Comparison of ENCODE assay signal across 30 cellular contexts in genomic region chr6:125752773-125753172, GRCh38. TPM values are rescaled to one million over a fixed set of nuclear protein-coding genes. Genes with fewer than 3 reads are reported as not detected.
DNase-seq lines count a peak whose midpoint lies in the region; ATAC-seq, FAIRE-seq and TF ChIP-seq lines count a peak whose summit lies in the region.
"Had no signal": no experiment of that assay in that cellular context is flagged by ENCODE, and none has a peak within 500 bp of the region (broad histone marks: within the 10 kb centered on the region; RNA-seq: fewer than 3 reads in every experiment).

No MANE protein-coding gene starts in this region.

- no peaks in the 10 kb centered on the region for H3K36me3 Mint-ChIP-seq in astrocyte (ENCODE audit: low read depth, unreplicated experiment)
- H3K36me3 Mint-ChIP-seq: activated CD8-positive, alpha-beta memory T cell treated with anti-CD3 and anti-CD28 coated beads, Interleukin-2, amount 10 ng/mL, durations not matched to agents 7 days and 5 days; activated naive CD4-positive, alpha-beta T cell treated with anti-CD3 and anti-CD28 coated beads, Interleukin-2, amount 50 U/mL, for 24 hours; memory B cell had no signal

- H3K79me2 ChIP-seq in astrocyte (ENCODE audit: insufficient read depth, low read length), result no peaks in the 10 kb centered on the region
- H3K79me2 ChIP-seq in smooth muscle cell (ENCODE audit: low read depth), result peaks cover 38% of the 10 kb centered on the region
- no peaks in the 10 kb centered on the region for H3K79me2 ChIP-seq in osteoblast (ENCODE audit: insufficient read depth, low read length)

- H2AFZ ChIP-seq in astrocyte (ENCODE audit: low read depth, low read length), result no peak overlapping the region
- H2AFZ ChIP-seq in smooth muscle cell (ENCODE audit: low read depth), result no peak overlapping the region
- H2AFZ ChIP-seq in osteoblast (ENCODE audit: low read length), result no peak overlapping the region

- H3K4me2 ChIP-seq in astrocyte (ENCODE audit: low read length), result peak overlapping the region; percentile 2
- peak overlapping the region; percentile 88 for H3K4me2 ChIP-seq in smooth muscle cell
- no peak overlapping the region for H3K4me2 ChIP-seq in osteoblast (ENCODE audit: insufficient read depth, low read length)

- H3K4me1 ChIP-seq in astrocyte (ENCODE audit: insufficient read depth, low read length) (peaks cover 8% of the 10 kb centered on the region), smooth muscle cell (ENCODE audit: low read depth) (peaks cover 16% of the 10 kb centered on the region), lower lobe of right lung (peaks cover 27% of the 10 kb centered on the region), osteoblast (ENCODE audit: insufficient read depth, low read length) (peaks cover 14% of the 10 kb centered on the region)

- no peaks in the 10 kb centered on the region for H3F3A ChIP-seq in smooth muscle cell (ENCODE audit: low read depth)

- H3K9me3 ChIP-seq in astrocyte (ENCODE audit: insufficient read depth, low read depth, low read length), result no peaks in the 10 kb centered on the region
- no peaks in the 10 kb centered on the region for H3K9me3 ChIP-seq in smooth muscle cell (replicated peaks; ENCODE audit: low read depth)
- H3K9me3 ChIP-seq in lower lobe of right lung, result no peaks in the 10 kb centered on the region
- no peaks in the 10 kb centered on the region for H3K9me3 ChIP-seq in osteoblast (ENCODE audit: low read depth, low read length)
- H3K9me3 ChIP-seq: esophagus muscularis mucosa, tibial nerve had no signal

- H3K27ac ChIP-seq in astrocyte (ENCODE audit: low read depth, low read length) (no peak overlapping the region), layer of hippocampus (ENCODE audit: low read depth, low read length) (peak overlapping the region; percentile 2), smooth muscle cell (ENCODE audit: low read depth) (peak overlapping the region; percentile 6), lower lobe of right lung (no peak overlapping the region), osteoblast (ENCODE audit: low read depth, low read length) (no peak overlapping the region)
- H3K27ac ChIP-seq: C4-2B, esophagus muscularis mucosa, tibial nerve had no signal

- WGBS in smooth muscle cell (ENCODE audit: low lambda C conversion rate), result 72% methylated on average over 2 of the region's 2 CpGs

- H3K9me3 Mint-ChIP-seq in astrocyte (ENCODE audit: unreplicated experiment), result peaks cover 2% of the 10 kb centered on the region
- H3K9me3 Mint-ChIP-seq: activated naive CD4-positive, alpha-beta T cell treated with anti-CD3 and anti-CD28 coated beads, Interleukin-2, amount 50 U/mL, for 24 hours; activated T-cell treated with anti-CD3 and anti-CD28 coated beads, Interleukin-2, amount 50 U/mL, for 72 hours; memory B cell had no signal

- no peak overlapping the region for H3K27ac Mint-ChIP-seq in astrocyte (ENCODE audit: unreplicated experiment)
- H3K27ac Mint-ChIP-seq: activated CD8-positive, alpha-beta memory T cell treated with anti-CD3 and anti-CD28 coated beads, Interleukin-2, amount 10 ng/mL, durations not matched to agents 7 days and 5 days; activated naive CD4-positive, alpha-beta T cell treated with anti-CD3 and anti-CD28 coated beads, Interleukin-2, amount 50 U/mL, for 24 hours; activated T-cell treated with anti-CD3 and anti-CD28 coated beads, Interleukin-2, amount 50 U/mL, for 72 hours; memory B cell had no signal

- H3K9ac ChIP-seq in astrocyte (ENCODE audit: low read length) (no peak overlapping the region), smooth muscle cell (ENCODE audit: low read depth) (no peak overlapping the region)

- DNase-seq in LNCaP clone FGC (ENCODE audit: low read depth), result peak; percentile 47
- no peak for DNase-seq in astrocyte (ENCODE audit: low read depth)
- DNase-seq in smooth muscle cell (lab: John Stamatoyannopoulos, UW; ENCODE audit: unreplicated experiment), result no peak
- no peak for DNase-seq in lower lobe of right lung
- no peak for DNase-seq in NK-92 (lab: John Stamatoyannopoulos, UW; ENCODE audit: unreplicated experiment)
- DNase-seq in osteoblast (ENCODE audit: insufficient read length, low spot score, missing footprints), result no peak
- DNase-seq: activated CD4-positive, alpha-beta T cell treated with anti-CD3 and anti-CD28 coated beads, Interleukin-2, amount 50 U/mL, for 1 hour; activated CD8-positive, alpha-beta memory T cell treated with anti-CD3 and anti-CD28 coated beads, Interleukin-2, amount 10 ng/mL, durations not matched to agents 7 days and 5 days; activated T-cell treated with anti-CD3 and anti-CD28 coated beads, Interleukin-2, amount 50 U/mL, for 72 hours; Calu3; effector memory CD4-positive, alpha-beta T cell; HCEC 1CT; NCI-H1048; NCI-H187; NCI-H226; occipital lobe; retina; stimulated activated CD4-positive, alpha-beta T cell treated with anti-CD3 and anti-CD28 coated beads, Interleukin-12 subunit alpha, Interleukin-12 subunit beta, amount 100 ng/mL, for 4 hours; stimulated activated CD4-positive, alpha-beta T cell treated with anti-CD3 and anti-CD28 coated beads, Interleukin-4, amount 100 ng/mL, for 4 hours; stimulated activated naive CD4-positive, alpha-beta T cell treated with Interleukin-2 at 50 U/mL for 16 hours; SW 1271; T1000 had no signal

- H4K20me1 ChIP-seq in astrocyte (ENCODE audit: insufficient read depth, low read length) (no peaks in the 10 kb centered on the region), smooth muscle cell (ENCODE audit: low read depth) (no peaks in the 10 kb centered on the region), osteoblast (ENCODE audit: insufficient read depth, low read length) (no peaks in the 10 kb centered on the region)

- intact Hi-C loops in lower lobe of right lung (cut with DNase I), result loop anchor here (5.0 kb wide), 1 partner anchor 440 kb away; no protein-coding TSS in a partner anchor

- no peak for TF ChIP-seq CTCF in LNCaP clone FGC (IDR thresholded peaks at IDR 0.05; ENCODE audit: control insufficient read depth, extremely low read depth, insufficient read depth)
- no peak for TF ChIP-seq CTCF in astrocyte (IDR thresholded peaks at IDR 0.05; ENCODE audit: insufficient read depth, low read depth, low read length)
- no peak for TF ChIP-seq CTCF in smooth muscle cell (IDR thresholded peaks at IDR 0.05; ENCODE audit: borderline replicate concordance, insufficient read depth, poor library complexity, severe bottlenecking)
- no peak for TF ChIP-seq CTCF in lower lobe of right lung (IDR thresholded peaks at IDR 0.05)
- no peak for TF ChIP-seq CTCF in osteoblast (IDR thresholded peaks at IDR 0.05; ENCODE audit: extremely low read depth, low read depth, low read length)

- no peak overlapping the region for H3K4me3 Mint-ChIP-seq in astrocyte (ENCODE audit: unreplicated experiment)
- H3K4me3 Mint-ChIP-seq: activated CD8-positive, alpha-beta memory T cell treated with anti-CD3 and anti-CD28 coated beads, Interleukin-2, amount 10 ng/mL, durations not matched to agents 7 days and 5 days; activated naive CD4-positive, alpha-beta T cell treated with anti-CD3 and anti-CD28 coated beads, Interleukin-2, amount 50 U/mL, for 24 hours; activated T-cell treated with anti-CD3 and anti-CD28 coated beads, Interleukin-2, amount 50 U/mL, for 72 hours; memory B cell had no signal

- FAIRE-seq in astrocyte (lab: Jason Lieb, UNC), result no peak
- FAIRE-seq: keratinocyte had no signal

- H3K4me3 ChIP-seq in LNCaP clone FGC (ENCODE audit: low read depth, low read length) (no peak overlapping the region), astrocyte (ENCODE audit: insufficient read depth, low read depth, low read length) (no peak overlapping the region), smooth muscle cell (peak overlapping the region; percentile 87), lower lobe of right lung (no peak overlapping the region), osteoblast (ENCODE audit: insufficient read depth, low read length) (no peak overlapping the region)
- H3K4me3 ChIP-seq: esophagus muscularis mucosa had no signal

- H3K27me3 ChIP-seq in astrocyte (ENCODE audit: insufficient read depth, low read length) (peaks cover 34% of the 10 kb centered on the region), layer of hippocampus (ENCODE audit: control insufficient read depth, insufficient read depth, low read length) (no peaks in the 10 kb centered on the region), smooth muscle cell (ENCODE audit: low read depth) (no peaks in the 10 kb centered on the region), lower lobe of right lung (ENCODE audit: low read depth) (peaks cover 61% of the 10 kb centered on the region), osteoblast (ENCODE audit: insufficient read depth, low read length) (peaks cover 83% of the 10 kb centered on the region)

- H3K4me1 Mint-ChIP-seq in astrocyte (ENCODE audit: low read depth, unreplicated experiment), result peaks cover 7% of the 10 kb centered on the region

- ATAC-seq in lower lobe of right lung, result no peak
- ATAC-seq: activated CD8-positive, alpha-beta memory T cell treated with anti-CD3 and anti-CD28 coated beads, Interleukin-2, amount 10 ng/mL, durations not matched to agents 7 days and 5 days; activated T-cell treated with anti-CD3 and anti-CD28 coated beads, Interleukin-2, amount 50 U/mL, for 72 hours had no signal

- H3K36me3 ChIP-seq in astrocyte (ENCODE audit: insufficient read depth, low read length), result no peaks in the 10 kb centered on the region
- no peaks in the 10 kb centered on the region for H3K36me3 ChIP-seq in smooth muscle cell (ENCODE audit: low read depth)
- H3K36me3 ChIP-seq in lower lobe of right lung, result no peaks in the 10 kb centered on the region
- H3K36me3 ChIP-seq in osteoblast (ENCODE audit: insufficient read depth, low read length), result no peaks in the 10 kb centered on the region
- H3K36me3 ChIP-seq: tibial nerve had no signal

- H3K27me3 Mint-ChIP-seq in astrocyte (ENCODE audit: low read depth, unreplicated experiment), result peaks cover 11% of the 10 kb centered on the region

RNA-seq across cellular contexts. Expression of gene HEY2, which starts 3.3 kb away (rescaled TPM):
- total RNA-seq in astrocyte (1.0 and 2.4 TPM in 2 replicates), smooth muscle cell (17.2 and 21.2 TPM in 2 replicates), lower lobe of right lung (2.8 TPM), osteoblast (2.2 and 2.4 TPM in 2 replicates)
- 23.6 and 35.2 TPM in 2 replicates for polyA plus RNA-seq in smooth muscle cell
- total RNA-seq: activated CD8-positive, alpha-beta memory T cell treated with anti-CD3 and anti-CD28 coated beads, Interleukin-2, amount 10 ng/mL, durations not matched to agents 7 days and 5 days; LHCN-M2 had no signal
- polyA plus RNA-seq: keratinocyte had no signal

RNA-seq across cellular contexts. Expression of gene NCOA7, which starts 38.0 kb away (rescaled TPM):
- total RNA-seq in astrocyte (25.4 and 26.0 TPM in 2 replicates), smooth muscle cell (44.0 and 57.8 TPM in 2 replicates), lower lobe of right lung (64.4 TPM), osteoblast (30.4 and 34.0 TPM in 2 replicates)
- polyA plus RNA-seq in smooth muscle cell, result 35.7 and 38.1 TPM in 2 replicates

Comparison
In these comparisons a context has a peak if more than half of its experiments do, and no peak if none do; other contexts are left out.
1. H3K27ac ChIP-seq: peak in layer of hippocampus (single experiment) and smooth muscle cell (single experiment); none in astrocyte (single experiment), lower lobe of right lung (single experiment) and osteoblast (single experiment).